Comparison of ENCODE assay signal across 8 cellular contexts in the genomic region with DNA sequence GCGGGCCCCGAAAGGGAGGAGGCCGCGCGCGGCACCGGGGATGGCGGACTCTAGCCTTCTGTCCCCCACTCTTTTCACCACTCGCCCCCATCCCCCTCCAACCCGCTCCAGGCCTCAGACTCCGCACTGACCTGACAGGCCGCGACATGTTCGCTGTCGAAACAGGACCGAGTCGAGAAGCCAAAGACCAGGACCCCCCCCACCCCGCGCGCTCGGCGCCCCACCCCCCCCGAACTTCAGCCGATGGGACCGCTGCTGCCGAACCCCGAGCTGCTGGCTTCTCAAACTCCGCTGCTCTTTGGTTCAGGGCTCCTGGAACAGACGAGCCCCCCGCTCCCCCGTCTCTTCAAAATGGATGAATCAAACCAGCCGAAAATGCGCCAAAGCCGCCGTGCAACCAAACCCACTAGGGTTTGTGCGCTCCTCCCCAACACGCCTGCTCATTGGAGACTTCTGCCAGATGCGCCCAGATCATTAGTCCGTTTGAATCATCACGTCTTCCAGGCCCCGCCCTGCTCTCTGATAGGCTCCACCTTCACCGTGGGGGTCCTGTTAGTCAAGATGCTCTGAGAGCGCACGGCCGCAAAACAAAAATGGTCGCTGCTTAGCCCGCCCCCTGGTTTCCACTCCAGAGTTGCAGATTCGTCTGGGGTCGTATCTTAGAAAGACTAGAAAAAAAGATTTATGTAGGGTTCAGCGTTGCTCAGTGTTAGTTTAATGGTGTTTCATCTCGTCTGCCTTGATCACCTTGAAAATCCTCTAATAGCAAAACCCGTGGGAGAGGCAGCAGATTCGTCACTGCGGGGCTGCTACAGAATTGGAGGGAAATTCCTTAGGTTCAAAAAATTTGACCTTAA. TPM values are rescaled to one million over a fixed set of nuclear protein-coding genes. Genes with fewer than 3 reads are reported as not detected.
DNase-seq lines count a peak whose midpoint lies in the region; ATAC-seq and TF ChIP-seq lines count a peak whose summit lies in the region.

TSS of gene NUCKS1 (minus strand) at position 357 of the 857 bp plus-strand sequence. CDS start at position 148, 209 bp downstream.

- peak within 1 kb of the TSS; percentile 54 to 98 (median 85) for H3K4me3 ChIP-seq in dorsolateral prefrontal cortex
- peak within 1 kb of the TSS; percentile 87 to 99 (median 96) for H3K4me3 ChIP-seq in liver (ENCODE audit: low read depth in 1 of 3, low read length in 3 of 3)

- POLR2A ChIA-PET in activated CD4-positive, alpha-beta memory T cell treated with anti-CD3 and anti-CD28 coated beads for 36 hours (lab: Charles Lee), result interaction anchor here (0.8 to 2.2 kb wide), 8 partner anchors 14 to 119 kb away, joined by 3 to 25 read pairs (median 8); partner anchors contain the start of genes ELK4 and RAB29

- peaks cover 9 to 25% (median 21%) of the 10 kb centered on the region in 4 donors for H3K4me1 ChIP-seq in liver (ENCODE audit: control insufficient read depth in 4 of 4, insufficient read depth in 4 of 4, low read length in 3 of 4)

- H3K36me3 ChIP-seq in liver (ENCODE audit: control insufficient read depth in 4 of 4, insufficient read depth in 3 of 4, low read depth in 1 of 4, low read length in 3 of 4), result no peaks in the 10 kb centered on the region

- no peaks in the 10 kb centered on the region for H3K9me3 Mint-ChIP-seq in activated CD4-positive, alpha-beta memory T cell treated with anti-CD3 and anti-CD28 coated beads for 36 hours

- CTCF ChIA-PET in activated CD4-positive, alpha-beta memory T cell treated with anti-CD3 and anti-CD28 coated beads for 36 hours (lab: Charles Lee), result interaction anchor here (0.6 to 2.1 kb wide), 5 partner anchors 11 to 158 kb away, joined by 3 to 10 read pairs (median 3); no protein-coding TSS in a partner anchor

- no peaks in the 10 kb centered on the region for H3K9me3 ChIP-seq in liver (ENCODE audit: control insufficient read depth in 4 of 4, low read length in 3 of 4)

- peaks cover 33% of the 10 kb centered on the region for H3K4me1 Mint-ChIP-seq in activated CD4-positive, alpha-beta memory T cell treated with anti-CD3 and anti-CD28 coated beads for 36 hours (ENCODE audit: low read depth)

- H3K9ac ChIP-seq in liver (ENCODE audit: low read depth in 1 of 2, low read length in 2 of 2), result peak within 1 kb of the TSS; percentile 99

- under 1% methylated on average over 54 of the region's 54 CpGs for WGBS in liver

- H3K4me3 Mint-ChIP-seq in activated CD4-positive, alpha-beta memory T cell treated with anti-CD3 and anti-CD28 coated beads for 36 hours, result peak within 1 kb of the TSS; percentile 93

- peak; percentile 75 for ATAC-seq in GM19438 (IDR thresholded peaks at IDR 0.05; ENCODE audit: low read depth, unreplicated experiment)
- ATAC-seq in HG03575 (IDR thresholded peaks at IDR 0.05; ENCODE audit: extremely low read depth, insufficient number of reproducible peaks, low FRiP score, unreplicated experiment), result peak; percentile 63

- TF ChIP-seq CTCF in dorsolateral prefrontal cortex (IDR thresholded peaks at IDR 0.05 in 54 of 56, conservative IDR thresholded peaks at IDR 0.05 in 2 of 56; ENCODE audit: low read depth in 1 of 56, partially characterized antibody in 56 of 56) (peak in 55 of 56 donors; percentile 32 to 79 (median 61)), liver (IDR thresholded peaks at IDR 0.05; ENCODE audit: low read depth, low read length, missing input control) (no peak)

- H3K27ac Mint-ChIP-seq in activated CD4-positive, alpha-beta memory T cell treated with anti-CD3 and anti-CD28 coated beads for 36 hours, result peak within 1 kb of the TSS; percentile 99

- H3K27me3 Mint-ChIP-seq in activated CD4-positive, alpha-beta memory T cell treated with anti-CD3 and anti-CD28 coated beads for 36 hours, result peaks cover 1% of the 10 kb centered on the region

- DNase-seq in CD1c-positive myeloid dendritic cell (ENCODE audit: extremely low spot score) (peak; percentile 98), NCI-H82 treated with DMSO at 0.1 percent for 48 hours (lab: John Stamatoyannopoulos, UW; ENCODE audit: unreplicated experiment) (peak; percentile 99), dorsolateral prefrontal cortex (peak; percentile 93 to 100 (median 98))
- peak; percentile 98 for DNase-seq in activated CD4-positive, alpha-beta memory T cell treated with anti-CD3 and anti-CD28 coated beads for 36 hours
- peak; percentile 98 for DNase-seq in stimulated activated CD4-positive, alpha-beta T cell treated with anti-CD3 and anti-CD28 coated beads, Interleukin-4, amount 100 ng/mL, for 24 hours

- H3K27ac ChIP-seq in dorsolateral prefrontal cortex, result peak within 1 kb of the TSS; percentile 72 to 99 (median 97)
- peak within 1 kb of the TSS; percentile 94 to 96 for H3K27ac ChIP-seq in liver (ENCODE audit: low read depth in 1 of 2, low read length in 2 of 2)

- peaks cover 23% of the 10 kb centered on the region for H3K36me3 Mint-ChIP-seq in activated CD4-positive, alpha-beta memory T cell treated with anti-CD3 and anti-CD28 coated beads for 36 hours

- peak; percentile 39 to 48 for TF ChIP-seq RAD21 in liver (IDR thresholded peaks at IDR 0.05)

- H3K27me3 ChIP-seq in dorsolateral prefrontal cortex (no peaks in the 10 kb centered on the region), liver (ENCODE audit: control insufficient read depth in 4 of 4, insufficient read depth in 4 of 4, low read length in 3 of 4) (no peaks in the 10 kb centered on the region)

- intact Hi-C loops in activated CD4-positive, alpha-beta memory T cell treated with anti-CD3 and anti-CD28 coated beads for 36 hours (cut with micrococcal nuclease), result loop anchor here (1.0 to 5.0 kb wide), 7 partner anchors 25 to 628 kb away; partner anchors contain the start of genes RAB29 and SLC41A1
- intact Hi-C loops in dorsolateral prefrontal cortex (cut with DNase I), result loop anchor here (2.0 to 5.0 kb wide), 3 partner anchors 23 to 63 kb away; partner anchors contain the start of gene SLC41A1 (in 1 of the 2)

TF ChIP-seq in liver, 16 proteins besides CTCF, POLR2A, EP300 and RAD21 (continues in another document):
- TF ChIP-seq RXRA (IDR thresholded peaks at IDR 0.05) (peak; percentile 29 to 56), EGR1 (IDR thresholded peaks at IDR 0.05; ENCODE audit: low read depth in 2 of 2) (peak; percentile 55 to 60), SP1 (IDR thresholded peaks at IDR 0.05) (peak; percentile 86), GABPA (IDR thresholded peaks at IDR 0.05 in 1 of 2, conservative IDR thresholded peaks at IDR 0.05 in 1 of 2) (peak in 1 of 2 donors; percentile 54), HNF4G (IDR thresholded peaks at IDR 0.05) (no peak), MAX (IDR thresholded peaks at IDR 0.05) (peak; percentile 45), HNF4A (conservative IDR thresholded peaks at IDR 0.05) (peak; percentile 46 to 67), YY1 (IDR thresholded peaks at IDR 0.05) (peak; percentile 99), TAF1 (conservative IDR thresholded peaks at IDR 0.05) (peak; percentile 94), JUND (IDR thresholded peaks at IDR 0.05) (peak; percentile 45 to 52)
- TF ChIP-seq, protein P1, sequence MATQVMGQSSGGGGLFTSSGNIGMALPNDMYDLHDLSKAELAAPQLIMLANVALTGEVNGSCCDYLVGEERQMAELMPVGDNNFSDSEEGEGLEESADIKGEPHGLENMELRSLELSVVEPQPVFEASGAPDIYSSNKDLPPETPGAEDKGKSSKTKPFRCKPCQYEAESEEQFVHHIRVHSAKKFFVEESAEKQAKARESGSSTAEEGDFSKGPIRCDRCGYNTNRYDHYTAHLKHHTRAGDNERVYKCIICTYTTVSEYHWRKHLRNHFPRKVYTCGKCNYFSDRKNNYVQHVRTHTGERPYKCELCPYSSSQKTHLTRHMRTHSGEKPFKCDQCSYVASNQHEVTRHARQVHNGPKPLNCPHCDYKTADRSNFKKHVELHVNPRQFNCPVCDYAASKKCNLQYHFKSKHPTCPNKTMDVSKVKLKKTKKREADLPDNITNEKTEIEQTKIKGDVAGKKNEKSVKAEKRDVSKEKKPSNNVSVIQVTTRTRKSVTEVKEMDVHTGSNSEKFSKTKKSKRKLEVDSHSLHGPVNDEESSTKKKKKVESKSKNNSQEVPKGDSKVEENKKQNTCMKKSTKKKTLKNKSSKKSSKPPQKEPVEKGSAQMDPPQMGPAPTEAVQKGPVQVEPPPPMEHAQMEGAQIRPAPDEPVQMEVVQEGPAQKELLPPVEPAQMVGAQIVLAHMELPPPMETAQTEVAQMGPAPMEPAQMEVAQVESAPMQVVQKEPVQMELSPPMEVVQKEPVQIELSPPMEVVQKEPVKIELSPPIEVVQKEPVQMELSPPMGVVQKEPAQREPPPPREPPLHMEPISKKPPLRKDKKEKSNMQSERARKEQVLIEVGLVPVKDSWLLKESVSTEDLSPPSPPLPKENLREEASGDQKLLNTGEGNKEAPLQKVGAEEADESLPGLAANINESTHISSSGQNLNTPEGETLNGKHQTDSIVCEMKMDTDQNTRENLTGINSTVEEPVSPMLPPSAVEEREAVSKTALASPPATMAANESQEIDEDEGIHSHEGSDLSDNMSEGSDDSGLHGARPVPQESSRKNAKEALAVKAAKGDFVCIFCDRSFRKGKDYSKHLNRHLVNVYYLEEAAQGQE (IDR thresholded peaks at IDR 0.05), result peak; percentile 82
- TF ChIP-seq, protein P2, sequence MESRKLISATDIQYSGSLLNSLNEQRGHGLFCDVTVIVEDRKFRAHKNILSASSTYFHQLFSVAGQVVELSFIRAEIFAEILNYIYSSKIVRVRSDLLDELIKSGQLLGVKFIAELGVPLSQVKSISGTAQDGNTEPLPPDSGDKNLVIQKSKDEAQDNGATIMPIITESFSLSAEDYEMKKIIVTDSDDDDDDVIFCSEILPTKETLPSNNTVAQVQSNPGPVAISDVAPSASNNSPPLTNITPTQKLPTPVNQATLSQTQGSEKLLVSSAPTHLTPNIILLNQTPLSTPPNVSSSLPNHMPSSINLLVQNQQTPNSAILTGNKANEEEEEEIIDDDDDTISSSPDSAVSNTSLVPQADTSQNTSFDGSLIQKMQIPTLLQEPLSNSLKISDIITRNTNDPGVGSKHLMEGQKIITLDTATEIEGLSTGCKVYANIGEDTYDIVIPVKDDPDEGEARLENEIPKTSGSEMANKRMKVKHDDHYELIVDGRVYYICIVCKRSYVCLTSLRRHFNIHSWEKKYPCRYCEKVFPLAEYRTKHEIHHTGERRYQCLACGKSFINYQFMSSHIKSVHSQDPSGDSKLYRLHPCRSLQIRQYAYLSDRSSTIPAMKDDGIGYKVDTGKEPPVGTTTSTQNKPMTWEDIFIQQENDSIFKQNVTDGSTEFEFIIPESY (IDR thresholded peaks at IDR 0.05), result peak; percentile 74

RNA-seq across cellular contexts. Expression of gene NUCKS1, which starts in this region (rescaled TPM):
- 100 to 1,000 TPM; 149 to 202 TPM for total RNA-seq in activated CD4-positive, alpha-beta memory T cell treated with anti-CD3 and anti-CD28 coated beads for 36 hours
- total RNA-seq in dorsolateral prefrontal cortex (100 to 1,000 TPM; 124 to 316 (median 225) TPM), liver (10 to 100 TPM; 48.9 to 86.1 TPM)
- 10 to 100 TPM; 27.0 to 36.4 TPM for polyA plus RNA-seq in liver

Comparison
In these comparisons a context has a peak if more than half of its experiments do, and no peak if none do; other contexts are left out.
1. Peak in every context shown above with its lines: DNase-seq, ATAC-seq, H3K4me3 ChIP-seq and H3K27ac ChIP-seq.